Comparison of ENCODE assay signal across 24 cellular contexts in genomic region chr1:2253036-2253796, GRCh38. TPM values are rescaled to one million over a fixed set of nuclear protein-coding genes. Genes with fewer than 3 reads are reported as not detected.
DNase-seq lines count a peak whose midpoint lies in the region; TF ChIP-seq lines count a peak whose summit lies in the region.
"Had no signal": no experiment of that assay in that cellular context is flagged by ENCODE, and none has a peak within 500 bp of the region (broad histone marks: within the 10 kb centered on the region; RNA-seq: fewer than 3 reads in every experiment).

No MANE protein-coding gene starts in this region.

- no peaks in the 10 kb centered on the region for H3K27me3 ChIP-seq in CD8-positive, alpha-beta memory T cell (ENCODE audit: insufficient read depth, low read length, poor library complexity, severe bottlenecking)
- H3K27me3 ChIP-seq in ascending aorta (no peaks in the 10 kb centered on the region), smooth muscle cell (ENCODE audit: low read depth) (no peaks in the 10 kb centered on the region)
- H3K27me3 ChIP-seq: BE2C, SJSA1, tibial nerve had no signal

- intact Hi-C loops in ascending aorta (cut with DNase I) = loop anchor here (2.0 kb wide), 1 partner anchor 14 kb away; no protein-coding TSS in a partner anchor

- peaks cover 23% of the 10 kb centered on the region for H3K9me3 ChIP-seq in CD8-positive, alpha-beta memory T cell (ENCODE audit: low read length)
- H3K9me3 ChIP-seq in ascending aorta (peaks cover 0 to 8% of the 10 kb centered on the region in 2 donors), smooth muscle cell (replicated peaks; ENCODE audit: low read depth) (no peaks in the 10 kb centered on the region)
- H3K9me3 ChIP-seq: BE2C had no signal

- 98% methylated on average over 19 of the region's 20 CpGs for WGBS in smooth muscle cell (ENCODE audit: low lambda C conversion rate)

- peaks cover 15% of the 10 kb centered on the region for H3F3A ChIP-seq in smooth muscle cell (ENCODE audit: low read depth)

- H3K9me3 Mint-ChIP-seq in T-helper 1 cell treated with Interleukin-12 subunit alpha and Interleukin-12 subunit beta and Interleukin-4 antibody, amounts not matched to agents 30 μg/mL and 1 μg/mL, for 36 hours = peaks cover 10% of the 10 kb centered on the region
- peaks cover 3 to 14% (median 6%) of the 10 kb centered on the region in 5 donors for H3K9me3 Mint-ChIP-seq in CD8-positive, alpha-beta memory T cell
- peaks cover 4% of the 10 kb centered on the region for H3K9me3 Mint-ChIP-seq in nephron progenitor cell

- no peak overlapping the region for H3K4me3 Mint-ChIP-seq in T-helper 1 cell treated with Interleukin-12 subunit alpha and Interleukin-12 subunit beta and Interleukin-4 antibody, amounts not matched to agents 30 μg/mL and 1 μg/mL, for 36 hours
- peak overlapping the region in 6 of 7 donors; percentile 19 to 72 (median 46) for H3K4me3 Mint-ChIP-seq in CD8-positive, alpha-beta memory T cell
- H3K4me3 Mint-ChIP-seq in nephron progenitor cell = no peak overlapping the region
- H3K4me3 Mint-ChIP-seq: brain had no signal

- no peak overlapping the region for H2AFZ ChIP-seq in smooth muscle cell (ENCODE audit: low read depth)
- H2AFZ ChIP-seq: parathyroid adenoma, PC-9 had no signal

- H3K27me3 Mint-ChIP-seq in T-helper 1 cell treated with Interleukin-12 subunit alpha and Interleukin-12 subunit beta and Interleukin-4 antibody, amounts not matched to agents 30 μg/mL and 1 μg/mL, for 36 hours (ENCODE audit: low read depth) = no peaks in the 10 kb centered on the region
- peaks cover 0 to 2% of the 10 kb centered on the region in 2 donors for H3K27me3 Mint-ChIP-seq in CD8-positive, alpha-beta memory T cell
- peaks cover 6% of the 10 kb centered on the region for H3K27me3 Mint-ChIP-seq in nephron progenitor cell (ENCODE audit: low read depth, poor library complexity)
- H3K27me3 Mint-ChIP-seq: brain had no signal

- peaks cover 100% of the 10 kb centered on the region for H4K20me1 ChIP-seq in smooth muscle cell (ENCODE audit: low read depth)

- H3K27ac ChIP-seq in CD8-positive, alpha-beta memory T cell (ENCODE audit: low read depth, low read length) = peak overlapping the region; percentile 6
- H3K27ac ChIP-seq in ascending aorta (peak overlapping the region; percentile 83 to 89), smooth muscle cell (ENCODE audit: low read depth) (no peak overlapping the region)
- H3K27ac ChIP-seq: 22Rv1, parathyroid adenoma, PC-9, SJSA1, tibial nerve had no signal

- no peak for DNase-seq in T-helper 1 cell
- no peak for DNase-seq in CD8-positive, alpha-beta memory T cell
- no peak for DNase-seq in ascending aorta (ENCODE audit: low spot score in 2 of 2)
- DNase-seq in nephron progenitor cell = no peak
- DNase-seq in NK-92 (lab: John Stamatoyannopoulos, UW; ENCODE audit: unreplicated experiment) = no peak
- DNase-seq in smooth muscle cell (lab: John Stamatoyannopoulos, UW; ENCODE audit: unreplicated experiment) = no peak
- no peak for DNase-seq in DMS79 (lab: John Stamatoyannopoulos, UW)
- DNase-seq: activated CD4-positive, CD25-positive, alpha-beta regulatory T cell treated with anti-CD3 and anti-CD28 coated beads, Interleukin-2, amount 50 U/mL, for 72 hours; activated T-cell treated with anti-CD3 and anti-CD28 coated beads for 4 hours; BE2C; DMS153; HCEC 1CT; NCI-H1436; NCI-H82; PC-9; stimulated activated naive CD8-positive, alpha-beta T cell treated with anti-CD3 and anti-CD28 coated beads, Interleukin-15, Interleukin-2, amounts not matched to agents 100 U/mL and 50 U/mL, for 24 hours; T1000 had no signal

- no peak overlapping the region for H3K9ac ChIP-seq in smooth muscle cell (ENCODE audit: low read depth)
- H3K9ac ChIP-seq: parathyroid adenoma had no signal

- CTCF ChIA-PET in CD8-positive, alpha-beta memory T cell (lab: Charles Lee) = interaction anchor here (1.1 kb wide), 1 partner anchor 48 kb away, joined by 4 read pairs; no protein-coding TSS in a partner anchor

- TF ChIP-seq CTCF in ascending aorta (IDR thresholded peaks at IDR 0.05) (no peak), nephron progenitor cell (IDR thresholded peaks at IDR 0.05) (no peak), smooth muscle cell (IDR thresholded peaks at IDR 0.05; ENCODE audit: borderline replicate concordance, insufficient read depth, poor library complexity, severe bottlenecking) (no peak)

- POLR2A ChIA-PET in CD8-positive, alpha-beta memory T cell (lab: Charles Lee) = interaction anchor here (2.3 kb wide), 1 partner anchor 24 kb away, joined by 10 read pairs; the partner anchor contains the start of gene SKI

- no peak overlapping the region for H3K4me3 ChIP-seq in CD8-positive, alpha-beta memory T cell (ENCODE audit: low read length)
- H3K4me3 ChIP-seq in ascending aorta = no peak overlapping the region
- no peak overlapping the region for H3K4me3 ChIP-seq in smooth muscle cell
- H3K4me3 ChIP-seq: lung, PC-9, SJSA1, tibial nerve had no signal

- peaks cover 100% of the 10 kb centered on the region for H3K79me2 ChIP-seq in smooth muscle cell (ENCODE audit: low read depth)

- peaks cover 33% of the 10 kb centered on the region for H3K36me3 Mint-ChIP-seq in T-helper 1 cell treated with Interleukin-12 subunit alpha and Interleukin-12 subunit beta and Interleukin-4 antibody, amounts not matched to agents 30 μg/mL and 1 μg/mL, for 36 hours (ENCODE audit: low read depth)
- peaks cover 0 to 44% (median 2%) of the 10 kb centered on the region in 3 donors for H3K36me3 Mint-ChIP-seq in CD8-positive, alpha-beta memory T cell
- H3K36me3 Mint-ChIP-seq in nephron progenitor cell (ENCODE audit: low read depth) = peaks cover 14% of the 10 kb centered on the region

- H3K36me3 ChIP-seq in CD8-positive, alpha-beta memory T cell (ENCODE audit: insufficient read depth, low read length) = peaks cover 4% of the 10 kb centered on the region
- H3K36me3 ChIP-seq in ascending aorta (peaks cover 0 to 9% of the 10 kb centered on the region in 2 donors), smooth muscle cell (ENCODE audit: low read depth) (no peaks in the 10 kb centered on the region)

- peak overlapping the region; percentile 58 for H3K27ac Mint-ChIP-seq in T-helper 1 cell treated with Interleukin-12 subunit alpha and Interleukin-12 subunit beta and Interleukin-4 antibody, amounts not matched to agents 30 μg/mL and 1 μg/mL, for 36 hours
- peak overlapping the region in 3 of 8 donors; percentile 80 to 92 (median 91) for H3K27ac Mint-ChIP-seq in CD8-positive, alpha-beta memory T cell
- H3K27ac Mint-ChIP-seq in nephron progenitor cell = peak overlapping the region; percentile 96

- peaks cover 81% of the 10 kb centered on the region for H3K4me1 ChIP-seq in CD8-positive, alpha-beta memory T cell (ENCODE audit: insufficient read depth, low read length)
- peaks cover 34 to 83% of the 10 kb centered on the region in 2 donors for H3K4me1 ChIP-seq in ascending aorta
- H3K4me1 ChIP-seq in smooth muscle cell (ENCODE audit: low read depth) = peaks cover 24% of the 10 kb centered on the region
- H3K4me1 ChIP-seq: BE2C, parathyroid adenoma had no signal

- H3K4me2 ChIP-seq in smooth muscle cell = no peak overlapping the region
- H3K4me2 ChIP-seq: PC-9 had no signal

- H3K4me1 Mint-ChIP-seq in T-helper 1 cell treated with Interleukin-12 subunit alpha and Interleukin-12 subunit beta and Interleukin-4 antibody, amounts not matched to agents 30 μg/mL and 1 μg/mL, for 36 hours (ENCODE audit: low read depth) = peaks cover 17% of the 10 kb centered on the region
- peaks cover 40 to 61% (median 42%) of the 10 kb centered on the region in 3 donors for H3K4me1 Mint-ChIP-seq in CD8-positive, alpha-beta memory T cell
- H3K4me1 Mint-ChIP-seq in nephron progenitor cell = peaks cover 49% of the 10 kb centered on the region

RNA-seq across cellular contexts. Expression of gene SKI, which starts 25.1 kb away (rescaled TPM):
- total RNA-seq in CD8-positive, alpha-beta memory T cell = 10 to 100 TPM; 35.9 to 38.4 TPM
- 0.94 TPM for polyA plus RNA-seq in CD8-positive, alpha-beta memory T cell
- 139 TPM for total RNA-seq in ascending aorta
- total RNA-seq in smooth muscle cell = 14.4 and 19.6 TPM in 2 replicates
- polyA plus RNA-seq in smooth muscle cell = 4.2 and 6.8 TPM in 2 replicates

RNA-seq across cellular contexts. Expression of gene FAAP20, which starts 58.6 kb away (rescaled TPM):
- total RNA-seq in CD8-positive, alpha-beta memory T cell = 10 to 100 TPM; 65.0 to 72.5 TPM
- polyA plus RNA-seq in CD8-positive, alpha-beta memory T cell = 66.4 TPM
- total RNA-seq in ascending aorta (38.3 TPM), smooth muscle cell (33.1 and 39.8 TPM in 2 replicates)
- 152 and 162 TPM in 2 replicates for polyA plus RNA-seq in smooth muscle cell

Comparison
In these comparisons a context has a peak if more than half of its experiments do, and no peak if none do; other contexts are left out.
1. H3K4me3 Mint-ChIP-seq: peak in CD8-positive, alpha-beta memory T cell (6 of 7); none in T-helper 1 cell treated with Interleukin-12 subunit alpha and Interleukin-12 subunit beta and Interleukin-4 antibody, amounts not matched to agents 30 μg/mL and 1 μg/mL, for 36 hours (single experiment) and nephron progenitor cell (single experiment).